Comparison of ENCODE assay signal across 8 cellular contexts in genomic region chr17:13030459-13031305, GRCh38. TPM values are rescaled to one million over a fixed set of nuclear protein-coding genes. Genes with fewer than 3 reads are reported as not detected.
A peak's percentile ranks its signal among the peaks of the same experiment; 100 is the strongest.
DNase-seq lines count a peak whose midpoint lies in the region; ATAC-seq and TF ChIP-seq lines count a peak whose summit lies in the region.

No MANE protein-coding gene starts in this region.

- no peaks in the 10 kb centered on the region for H3K4me1 ChIP-seq in osteoblast (ENCODE audit: insufficient read depth, low read length)

- peak overlapping the region; percentile 81 for H2AFZ ChIP-seq in osteoblast (ENCODE audit: low read length)

- no peaks in the 10 kb centered on the region for H3K9me3 ChIP-seq in osteoblast (ENCODE audit: low read depth, low read length)

- ATAC-seq in GM21423 (IDR thresholded peaks at IDR 0.05; ENCODE audit: unreplicated experiment): no peak

- DNase-seq in CD1c-positive myeloid dendritic cell (ENCODE audit: extremely low spot score) (peak; percentile 68), GM19238 (ENCODE audit: insufficient read length, low spot score) (peak; percentile 26), NCI-H524 (lab: John Stamatoyannopoulos, UW) (peak; percentile 33 to 58), activated T-cell treated with anti-CD3 and anti-CD28 coated beads for 4 hours (peak; percentile 42), fibroblast of the aortic adventitia (ENCODE audit: low read depth) (peak; percentile 89), osteoblast (ENCODE audit: insufficient read length, low spot score, missing footprints) (peak; percentile 84), OCI-M2 (lab: John Stamatoyannopoulos, UW; ENCODE audit: unreplicated experiment) (no peak)

- H3K4me2 ChIP-seq in osteoblast (ENCODE audit: insufficient read depth, low read length): no peak overlapping the region

- H3K36me3 ChIP-seq in osteoblast (ENCODE audit: insufficient read depth, low read length): no peaks in the 10 kb centered on the region

- no peaks in the 10 kb centered on the region for H4K20me1 ChIP-seq in osteoblast (ENCODE audit: insufficient read depth, low read length)

- no peak overlapping the region for H3K27ac ChIP-seq in osteoblast (ENCODE audit: low read depth, low read length)

- H3K27me3 ChIP-seq in osteoblast (ENCODE audit: insufficient read depth, low read length): no peaks in the 10 kb centered on the region

- peak overlapping the region; percentile 50 for H3K4me3 ChIP-seq in fibroblast of the aortic adventitia (ENCODE audit: low read depth, low read length)
- no peak overlapping the region for H3K4me3 ChIP-seq in osteoblast (ENCODE audit: insufficient read depth, low read length)

- no peaks in the 10 kb centered on the region for H3K79me2 ChIP-seq in osteoblast (ENCODE audit: insufficient read depth, low read length)

- TF ChIP-seq CTCF in fibroblast of the aortic adventitia (IDR thresholded peaks at IDR 0.05; ENCODE audit: insufficient read depth, low read length): peak; percentile 68
- peak; percentile 90 for TF ChIP-seq CTCF in osteoblast (IDR thresholded peaks at IDR 0.05; ENCODE audit: extremely low read depth, low read depth, low read length)

RNA-seq across cellular contexts. Expression of gene ELAC2, which starts 12.9 kb away (rescaled TPM):
- total RNA-seq in fibroblast of the aortic adventitia (ENCODE audit: low replicate concordance) (13.2 and 60.6 TPM in 2 replicates), osteoblast (41.6 and 43.9 TPM in 2 replicates)
